Comparison of ENCODE assay signal across 8 cellular contexts in the genomic region with DNA sequence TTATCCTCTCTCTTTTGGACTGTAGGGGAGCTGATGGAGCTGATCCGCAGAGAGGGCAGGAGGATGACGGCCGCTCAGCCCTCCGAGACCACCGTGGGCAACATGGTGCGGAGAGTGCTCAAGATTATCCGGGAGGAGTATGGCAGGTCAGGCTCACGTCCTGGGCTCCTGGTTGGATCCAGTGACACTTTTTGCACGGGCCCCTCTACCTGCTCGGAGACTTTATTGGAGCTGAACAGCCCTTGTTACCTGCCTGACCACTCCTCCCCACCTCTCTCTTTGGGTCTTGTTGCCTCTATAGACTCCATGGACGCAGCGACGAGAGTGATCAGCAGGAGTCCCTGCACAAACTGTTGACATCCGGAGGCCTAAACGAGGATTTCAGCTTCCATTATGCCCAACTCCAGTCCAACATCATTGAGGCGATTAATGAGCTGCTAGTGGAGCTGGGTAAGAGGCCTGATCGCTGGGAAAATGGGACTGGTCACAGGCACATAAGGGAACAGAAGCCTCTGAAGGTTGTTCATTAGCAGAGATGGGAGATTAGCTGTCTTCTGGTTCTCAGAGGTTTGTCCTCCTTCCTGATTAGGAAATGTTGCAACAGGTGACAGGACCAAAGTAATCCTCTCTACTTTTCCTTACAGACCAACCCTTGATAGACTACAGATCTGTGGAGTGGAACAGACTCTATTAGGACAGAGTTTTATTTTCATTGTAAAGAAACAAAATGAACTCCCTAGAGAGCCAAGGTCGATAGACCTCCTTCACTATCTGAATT. TPM values are rescaled to one million over a fixed set of nuclear protein-coding genes. Genes with fewer than 3 reads are reported as not detected.
DNase-seq lines count a peak whose midpoint lies in the region; ATAC-seq and TF ChIP-seq lines count a peak whose summit lies in the region.

No MANE protein-coding gene starts in this region.

- H3K4me3 ChIP-seq in BLaER1 treated with 17β-estradiol and CSF1 and Interleukin-3, amounts not matched to agents 10 nM and 100 nM, result peak overlapping the region; percentile 78 to 94 (median 85)
- H3K4me3 ChIP-seq in HUES64 (ENCODE audit: low read length) (peak overlapping the region; percentile 91), mesodermal cell (ENCODE audit: extremely low read depth, insufficient read depth, low read length, poor library complexity, severe bottlenecking) (peak overlapping the region; percentile 79)

- H3K27me3 ChIP-seq in BLaER1 treated with 17β-estradiol and CSF1 and Interleukin-3, amounts not matched to agents 10 nM and 100 nM, result no peaks in the 10 kb centered on the region
- no peaks in the 10 kb centered on the region for H3K27me3 ChIP-seq in HUES64 (ENCODE audit: insufficient read depth, low read length)

- ATAC-seq in GM19467 (IDR thresholded peaks at IDR 0.05; ENCODE audit: unreplicated experiment), result no peak

- TF ChIP-seq CTCF in MCF 10A (IDR thresholded peaks at IDR 0.05; ENCODE audit: unreplicated experiment), result no peak

- H3K36me3 Mint-ChIP-seq in MCF 10A (ENCODE audit: insufficient read depth, unreplicated experiment), result peaks cover 50% of the 10 kb centered on the region

- peak overlapping the region; percentile 87 to 98 (median 96) for H3K4me2 ChIP-seq in BLaER1 treated with 17β-estradiol and CSF1 and Interleukin-3, amounts not matched to agents 10 nM and 100 nM

- intact Hi-C loops in MCF 10A (cut with micrococcal nuclease), result loop anchor here (5.0 kb wide), 1 partner anchor 56 kb away; no protein-coding TSS in a partner anchor

- CTCF ChIA-PET in MCF 10A (lab: Yijun Ruan, JAX), result interaction anchor here (0.7 to 1.6 kb wide), 9 partner anchors 9 to 125 kb away, joined by 3 to 6 read pairs (median 5); no protein-coding TSS in a partner anchor

- peak overlapping the region; percentile 78 to 89 (median 82) for H3K27ac ChIP-seq in BLaER1 treated with 17β-estradiol and CSF1 and Interleukin-3, amounts not matched to agents 10 nM and 100 nM
- H3K27ac ChIP-seq in HUES64 (ENCODE audit: low read depth, low read length) (no peak overlapping the region), mesodermal cell (ENCODE audit: low read depth, low read length, severe bottlenecking) (peak overlapping the region; percentile 85)

- H3K27me3 Mint-ChIP-seq in MCF 10A (ENCODE audit: insufficient read depth, unreplicated experiment), result no peaks in the 10 kb centered on the region

- peaks cover 0 to 11% (median 0%) of the 10 kb centered on the region in 11 experiments; a peak in 2 of 22 replicates for H4K20me1 ChIP-seq in BLaER1 treated with 17β-estradiol and CSF1 and Interleukin-3, amounts not matched to agents 10 nM and 100 nM

- H3K36me3 ChIP-seq in BLaER1 treated with 17β-estradiol and CSF1 and Interleukin-3, amounts not matched to agents 10 nM and 100 nM, result peaks cover 37 to 44% (median 39%) of the 10 kb centered on the region in 11 experiments
- H3K36me3 ChIP-seq in HUES64 (ENCODE audit: insufficient read depth, low read length) (peaks cover 42% of the 10 kb centered on the region), mesodermal cell (ENCODE audit: control insufficient read depth, insufficient read depth, low read length) (peaks cover 47% of the 10 kb centered on the region)

- 12% methylated on average over 18 of the region's 18 CpGs for WGBS in HUES64
- WGBS in mesodermal cell (ENCODE audit: insufficient coverage in 2 of 2), 2 experiments, result 6 to 20% methylated on average over 11 to 16 of the region's 18 CpGs

- peak overlapping the region; percentile 94 for H3K4me3 Mint-ChIP-seq in MCF 10A (ENCODE audit: unreplicated experiment)

- peaks cover 0 to 13% (median 10%) of the 10 kb centered on the region in 11 experiments; a peak in 14 of 22 replicates for H3K9me3 ChIP-seq in BLaER1 treated with 17β-estradiol and CSF1 and Interleukin-3, amounts not matched to agents 10 nM and 100 nM (replicated peaks in 1 of 11)
- no peaks in the 10 kb centered on the region for H3K9me3 ChIP-seq in HUES64 (ENCODE audit: insufficient read depth, low read depth, low read length)
- peaks cover 10% of the 10 kb centered on the region for H3K9me3 ChIP-seq in mesodermal cell (ENCODE audit: control insufficient read depth, low read length)

- DNase-seq in MCF 10A (ENCODE audit: unreplicated experiment) (no peak), mucosa of gallbladder (ENCODE audit: low spot score) (no peak), ecto neural progenitor cell (ENCODE audit: low spot score) (no peak), kidney glomerular epithelial cell (lab: John Stamatoyannopoulos, UW) (no peak)

- BruUV-seq in MCF 10A (replicated peaks; lab: Mats Ljungman, UMichigan), result TSS peak; percentile 63

- POLR2A ChIA-PET in MCF 10A (lab: Yijun Ruan, JAX), result interaction anchor here (0.6 to 2.9 kb wide), 18 partner anchors 10 to 577 kb away, joined by 3 to 18 read pairs (median 4); partner anchors contain the start of genes ACYP1, MLH3 and ZC2HC1C

- peak overlapping the region; percentile 72 for H3K27ac Mint-ChIP-seq in MCF 10A (ENCODE audit: low read depth, unreplicated experiment)

- no peaks in the 10 kb centered on the region for H3K9me3 Mint-ChIP-seq in MCF 10A (ENCODE audit: unreplicated experiment)

- H3K4me1 Mint-ChIP-seq in MCF 10A (ENCODE audit: insufficient read depth, unreplicated experiment), result peaks cover 16% of the 10 kb centered on the region

- H3K9ac ChIP-seq in BLaER1 treated with 17β-estradiol and CSF1 and Interleukin-3, amounts not matched to agents 10 nM and 100 nM, result peak overlapping the region; percentile 78 to 90 (median 85)
- peak overlapping the region; percentile 62 for H3K9ac ChIP-seq in HUES64 (ENCODE audit: low read depth, low read length)

- peaks cover 21 to 31% (median 27%) of the 10 kb centered on the region in 10 experiments for H3K4me1 ChIP-seq in BLaER1 treated with 17β-estradiol and CSF1 and Interleukin-3, amounts not matched to agents 10 nM and 100 nM
- H3K4me1 ChIP-seq in HUES64 (ENCODE audit: insufficient read depth, low read length) (peaks cover 6% of the 10 kb centered on the region; the same call in 1 of the 2 replicates), mesodermal cell (ENCODE audit: control insufficient read depth, insufficient read depth, low read length, poor library complexity, severe bottlenecking) (peaks cover 5% of the 10 kb centered on the region)

RNA-seq across cellular contexts. Expression of gene EIF2B2, which starts 0.7 kb away (rescaled TPM):
- polyA plus RNA-seq in HUES64 (2013, experiment 1 of 2), result 39.6 TPM
- polyA plus RNA-seq in HUES64 (2013, experiment 2 of 2), result 39.0 TPM
- total RNA-seq in MCF 10A (2022) (53.8 and 57.9 TPM in 2 replicates), mucosa of gallbladder (51.7 TPM)
- 68.1 TPM for polyA plus RNA-seq in mesodermal cell (2013, experiment 1 of 2)
- polyA plus RNA-seq in mesodermal cell (2013, experiment 2 of 2), result 57.3 TPM

RNA-seq across cellular contexts. Expression of gene MLH3, which starts 47.8 kb away (rescaled TPM):
- polyA plus RNA-seq in HUES64 (2013, experiment 1 of 2), result 9.0 TPM
- polyA plus RNA-seq in HUES64 (2013, experiment 2 of 2), result 12.6 TPM
- total RNA-seq in MCF 10A (2022), result 28.2 and 29.9 TPM in 2 replicates
- polyA plus RNA-seq in mesodermal cell (2013, experiment 1 of 2), result 11.2 TPM
- polyA plus RNA-seq in mesodermal cell (2013, experiment 2 of 2), result 12.3 TPM
- total RNA-seq in mucosa of gallbladder, result 33.2 TPM

RNA-seq across cellular contexts. Expression of gene PGF, which starts 48.0 kb away (rescaled TPM):
- 3.2 TPM for polyA plus RNA-seq in HUES64 (2013, experiment 1 of 2)
- 5.1 TPM for polyA plus RNA-seq in HUES64 (2013, experiment 2 of 2)
- 1.3 and 2.1 TPM in 2 replicates for total RNA-seq in MCF 10A (2022)
- 34.5 TPM for polyA plus RNA-seq in mesodermal cell (2013, experiment 1 of 2)
- 28.1 TPM for polyA plus RNA-seq in mesodermal cell (2013, experiment 2 of 2)
- 4.6 TPM for total RNA-seq in mucosa of gallbladder
